1 cellular context compared by ENCODE assay signal in the genomic region with DNA sequence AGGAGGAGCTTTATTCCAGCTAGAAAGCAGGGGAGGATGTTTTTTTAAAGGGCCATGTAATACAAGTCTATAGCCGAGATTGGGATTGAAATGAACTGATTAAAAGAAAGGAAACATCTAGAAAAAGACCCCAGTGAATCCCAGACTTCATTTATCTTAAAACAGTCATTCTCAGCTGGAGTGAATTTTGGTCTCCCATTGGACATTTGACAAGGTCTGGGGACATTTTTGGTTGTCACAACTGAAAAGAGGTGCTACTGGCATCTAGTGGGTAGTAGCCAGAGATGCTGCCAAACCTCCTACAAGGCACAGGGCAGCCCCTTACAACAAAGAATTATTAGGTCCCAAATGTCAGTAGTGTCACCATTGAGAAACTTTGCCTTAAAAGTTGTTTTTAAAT.
TF ChIP-seq lines count a peak whose summit lies in the region.

No MANE protein-coding gene starts in this region.

TF ChIP-seq in HCT116, 20 proteins besides CTCF, POLR2A, EP300 and RAD21 (continued from another document):
- TF ChIP-seq, protein P1, sequence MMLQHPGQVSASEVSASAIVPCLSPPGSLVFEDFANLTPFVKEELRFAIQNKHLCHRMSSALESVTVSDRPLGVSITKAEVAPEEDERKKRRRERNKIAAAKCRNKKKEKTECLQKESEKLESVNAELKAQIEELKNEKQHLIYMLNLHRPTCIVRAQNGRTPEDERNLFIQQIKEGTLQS (IDR thresholded peaks at IDR 0.05): no peak
- TF ChIP-seq, protein P2, sequence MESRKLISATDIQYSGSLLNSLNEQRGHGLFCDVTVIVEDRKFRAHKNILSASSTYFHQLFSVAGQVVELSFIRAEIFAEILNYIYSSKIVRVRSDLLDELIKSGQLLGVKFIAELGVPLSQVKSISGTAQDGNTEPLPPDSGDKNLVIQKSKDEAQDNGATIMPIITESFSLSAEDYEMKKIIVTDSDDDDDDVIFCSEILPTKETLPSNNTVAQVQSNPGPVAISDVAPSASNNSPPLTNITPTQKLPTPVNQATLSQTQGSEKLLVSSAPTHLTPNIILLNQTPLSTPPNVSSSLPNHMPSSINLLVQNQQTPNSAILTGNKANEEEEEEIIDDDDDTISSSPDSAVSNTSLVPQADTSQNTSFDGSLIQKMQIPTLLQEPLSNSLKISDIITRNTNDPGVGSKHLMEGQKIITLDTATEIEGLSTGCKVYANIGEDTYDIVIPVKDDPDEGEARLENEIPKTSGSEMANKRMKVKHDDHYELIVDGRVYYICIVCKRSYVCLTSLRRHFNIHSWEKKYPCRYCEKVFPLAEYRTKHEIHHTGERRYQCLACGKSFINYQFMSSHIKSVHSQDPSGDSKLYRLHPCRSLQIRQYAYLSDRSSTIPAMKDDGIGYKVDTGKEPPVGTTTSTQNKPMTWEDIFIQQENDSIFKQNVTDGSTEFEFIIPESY (IDR thresholded peaks at IDR 0.05; ENCODE audit: extremely low read depth, insufficient replicate concordance, low read length): no peak
- TF ChIP-seq EGR1 (IDR thresholded peaks at IDR 0.05; ENCODE audit: low read depth): no peak
